Comparison of ENCODE assay signal across 14 cellular contexts in genomic region chr16:17461951-17462729, GRCh38. TPM values are rescaled to one million over a fixed set of nuclear protein-coding genes. Genes with fewer than 3 reads are reported as not detected.
A peak's percentile ranks its signal among the peaks of the same experiment; 100 is the strongest.
DNase-seq lines count a peak whose midpoint lies in the region; ATAC-seq and TF ChIP-seq lines count a peak whose summit lies in the region.
"Had no signal": no experiment of that assay in that cellular context is flagged by ENCODE, and none has a peak within 500 bp of the region (broad histone marks: within the 10 kb centered on the region; RNA-seq: fewer than 3 reads in every experiment).

No MANE protein-coding gene starts in this region.

- CTCF ChIA-PET in MCF 10A (lab: Yijun Ruan, JAX) = no interaction called here

- DNase-seq in cardiac septum (ENCODE audit: low spot score) = peak; percentile 81
- DNase-seq in right cardiac atrium = no peak
- DNase-seq in MM.1S = peak; percentile 94
- peak; percentile 16 for DNase-seq in activated naive CD8-positive, alpha-beta T cell treated with anti-CD3 and anti-CD28 coated beads, Interleukin-2, amount 50 U/mL, for 24 hours
- DNase-seq in upper lobe of right lung = no peak
- DNase-seq in hypothalamus (lab: John Stamatoyannopoulos, UW) = no peak
- DNase-seq in MCF 10A (ENCODE audit: unreplicated experiment) = no peak
- no peak for DNase-seq in HPDE6-E6E7 (ENCODE audit: extremely low spot score)
- DNase-seq: activated T-cell treated with anti-CD3 and anti-CD28 coated beads for 4 hours, NCI-H1417 treated with DMSO at 0.1 percent for 48 hours, OCI-M1, T-helper 9 cell had no signal

- H3K36me3 ChIP-seq in MM.1S (replicated peaks; ENCODE audit: insufficient read depth, low read length) (no peaks in the 10 kb centered on the region), upper lobe of right lung (no peaks in the 10 kb centered on the region)
- H3K36me3 ChIP-seq: tibial nerve had no signal

- no TSS peak for BruUV-seq in MCF 10A (replicated peaks; lab: Mats Ljungman, UMichigan)

- H3F3A ChIP-seq in MM.1S (ENCODE audit: insufficient read depth, low read length) = peaks cover 22% of the 10 kb centered on the region

- no peaks in the 10 kb centered on the region for H3K9me3 Mint-ChIP-seq in activated naive CD8-positive, alpha-beta T cell treated with anti-CD3 and anti-CD28 coated beads, Interleukin-2, amount 50 U/mL, for 24 hours
- peaks cover 27% of the 10 kb centered on the region for H3K9me3 Mint-ChIP-seq in MCF 10A (ENCODE audit: unreplicated experiment)

- POLR2A ChIA-PET in MCF 10A (lab: Yijun Ruan, JAX) = no interaction called here

- intact Hi-C loops in cardiac septum (cut with DNase I) = loop anchor here (10.0 kb wide), 2 partner anchors 237 to 267 kb away; no protein-coding TSS in a partner anchor
- intact Hi-C loops in right cardiac atrium (cut with DNase I) = loop anchor here in 3 of 4 donors (5.0 to 10.0 kb wide), 6 partner anchors 47 to 597 kb away; no protein-coding TSS in a partner anchor
- intact Hi-C loops in upper lobe of right lung (cut with DNase I) = no loop called here
- intact Hi-C loops in MCF 10A (cut with micrococcal nuclease) = no loop called here

- peaks cover 12% of the 10 kb centered on the region for H3K4me1 ChIP-seq in right cardiac atrium (ENCODE audit: control insufficient read depth, insufficient read depth, low read length)
- H3K4me1 ChIP-seq in MM.1S (ENCODE audit: low read length) = peaks cover 38% of the 10 kb centered on the region
- peaks cover 4% of the 10 kb centered on the region for H3K4me1 ChIP-seq in upper lobe of right lung

- no peak for ATAC-seq in right cardiac atrium
- peak; percentile 44 for ATAC-seq in activated naive CD8-positive, alpha-beta T cell treated with anti-CD3 and anti-CD28 coated beads, Interleukin-2, amount 50 U/mL, for 24 hours
- ATAC-seq in upper lobe of right lung = peak; percentile 33

- H3K4me1 Mint-ChIP-seq in activated naive CD8-positive, alpha-beta T cell treated with anti-CD3 and anti-CD28 coated beads, Interleukin-2, amount 50 U/mL, for 24 hours = peaks cover 42% of the 10 kb centered on the region
- no peaks in the 10 kb centered on the region for H3K4me1 Mint-ChIP-seq in MCF 10A (ENCODE audit: insufficient read depth, unreplicated experiment)

- no peak overlapping the region for H3K27ac ChIP-seq in right cardiac atrium (ENCODE audit: low read length)
- peak overlapping the region; percentile 93 for H3K27ac ChIP-seq in MM.1S (ENCODE audit: low read length)
- H3K27ac ChIP-seq in upper lobe of right lung = no peak overlapping the region
- H3K27ac ChIP-seq: epithelial cell of prostate, tibial nerve had no signal

- peak overlapping the region; percentile 58 for H3K9ac ChIP-seq in MM.1S (ENCODE audit: low read length)

- H2AFZ ChIP-seq in MM.1S (ENCODE audit: low read length) = peak overlapping the region; percentile 4; the same call in 1 of the 2 replicates

- peaks cover 3% of the 10 kb centered on the region for H3K36me3 Mint-ChIP-seq in activated naive CD8-positive, alpha-beta T cell treated with anti-CD3 and anti-CD28 coated beads, Interleukin-2, amount 50 U/mL, for 24 hours (ENCODE audit: low read depth)
- no peaks in the 10 kb centered on the region for H3K36me3 Mint-ChIP-seq in MCF 10A (ENCODE audit: insufficient read depth, unreplicated experiment)

- 85% methylated on average over 13 of the region's 13 CpGs for WGBS in right cardiac atrium

- peak; percentile 46 for TF ChIP-seq CTCF in MM.1S (IDR thresholded peaks at IDR 0.05; ENCODE audit: low read length)
- TF ChIP-seq CTCF in upper lobe of right lung (IDR thresholded peaks at IDR 0.05) = no peak
- TF ChIP-seq CTCF in MCF 10A (IDR thresholded peaks at IDR 0.05; ENCODE audit: unreplicated experiment) = no peak

- H3K9me3 ChIP-seq in right cardiac atrium (ENCODE audit: control insufficient read depth, low read length) = no peaks in the 10 kb centered on the region
- H3K9me3 ChIP-seq in MM.1S (replicated peaks; ENCODE audit: insufficient read depth, low read length) = no peaks in the 10 kb centered on the region
- H3K9me3 ChIP-seq in upper lobe of right lung = no peaks in the 10 kb centered on the region
- H3K9me3 ChIP-seq: tibial nerve had no signal

- H3K4me3 ChIP-seq in right cardiac atrium (ENCODE audit: low read length) = no peak overlapping the region
- peak overlapping the region; percentile 35 for H3K4me3 ChIP-seq in MM.1S (ENCODE audit: low read length)
- no peak overlapping the region for H3K4me3 ChIP-seq in upper lobe of right lung
- H3K4me3 ChIP-seq: tibial nerve had no signal

- no peaks in the 10 kb centered on the region for H4K20me1 ChIP-seq in MM.1S (ENCODE audit: insufficient read depth, low read length)

- H3K27ac Mint-ChIP-seq in activated naive CD8-positive, alpha-beta T cell treated with anti-CD3 and anti-CD28 coated beads, Interleukin-2, amount 50 U/mL, for 24 hours = no peak overlapping the region
- no peak overlapping the region for H3K27ac Mint-ChIP-seq in MCF 10A (ENCODE audit: low read depth, unreplicated experiment)

- H3K9me2 ChIP-seq in MM.1S (replicated peaks; ENCODE audit: insufficient read depth, low read length) = no peaks in the 10 kb centered on the region

- H3K4me3 Mint-ChIP-seq in activated naive CD8-positive, alpha-beta T cell treated with anti-CD3 and anti-CD28 coated beads, Interleukin-2, amount 50 U/mL, for 24 hours = no peak overlapping the region
- no peak overlapping the region for H3K4me3 Mint-ChIP-seq in MCF 10A (ENCODE audit: unreplicated experiment)

- H3K27me3 ChIP-seq in right cardiac atrium (ENCODE audit: control insufficient read depth, insufficient read depth) (no peaks in the 10 kb centered on the region), MM.1S (replicated peaks; ENCODE audit: insufficient read depth, low read length) (no peaks in the 10 kb centered on the region), upper lobe of right lung (no peaks in the 10 kb centered on the region)

- H3K4me2 ChIP-seq in MM.1S (ENCODE audit: low read depth, low read length) = peak overlapping the region; percentile 68

- H3K79me2 ChIP-seq in MM.1S (ENCODE audit: low read length) = peaks cover 89% of the 10 kb centered on the region

- no peaks in the 10 kb centered on the region for H3K27me3 Mint-ChIP-seq in activated naive CD8-positive, alpha-beta T cell treated with anti-CD3 and anti-CD28 coated beads, Interleukin-2, amount 50 U/mL, for 24 hours
- H3K27me3 Mint-ChIP-seq in MCF 10A (ENCODE audit: insufficient read depth, unreplicated experiment) = no peaks in the 10 kb centered on the region

RNA-seq across cellular contexts. Expression of gene XYLT1, which starts 8.6 kb away (rescaled TPM):
- total RNA-seq in cardiac septum (2.9 TPM), right cardiac atrium (10 to 100 TPM in 3 of 4 donors, 1 to 10 TPM in 1; 8.5 to 37.8 (median 12.6) TPM), upper lobe of right lung (12.1 TPM), MCF 10A (2022) (not detected in 2 replicates)
- polyA plus RNA-seq in right cardiac atrium = 2.5 TPM

Comparison
In these comparisons a context has a peak if more than half of its experiments do, and no peak if none do; other contexts are left out.
1. DNase-seq: peak in cardiac septum (single experiment), MM.1S (single experiment) and activated naive CD8-positive, alpha-beta T cell treated with anti-CD3 and anti-CD28 coated beads, Interleukin-2, amount 50 U/mL, for 24 hours (single experiment); none in right cardiac atrium (0 of 3), upper lobe of right lung (single experiment), hypothalamus (0 of 51), MCF 10A (single experiment) and HPDE6-E6E7 (single experiment).
2. ATAC-seq: peak in activated naive CD8-positive, alpha-beta T cell treated with anti-CD3 and anti-CD28 coated beads, Interleukin-2, amount 50 U/mL, for 24 hours (single experiment) and upper lobe of right lung (single experiment); none in right cardiac atrium (0 of 2).
3. intact Hi-C loops: an anchor here in cardiac septum (10.0 kb wide) and right cardiac atrium (5.0 to 10.0 kb wide); none called in upper lobe of right lung and MCF 10A.